8 cellular contexts compared by ENCODE assay signal in genomic region chr12:53984901-53985357, GRCh38. TPM values are rescaled to one million over a fixed set of nuclear protein-coding genes. Genes with fewer than 3 reads are reported as not detected.
DNase-seq lines count a peak whose midpoint lies in the region; ATAC-seq and TF ChIP-seq lines count a peak whose summit lies in the region.

HOXC10 (plus strand) TSS chr12:53985146; CDS start chr12:53985260, 114 bp downstream.

- H3K27ac ChIP-seq in AG04450 (ENCODE audit: low read depth, low read length) = no peak within 1 kb of the TSS
- no peak within 1 kb of the TSS for H3K27ac ChIP-seq in VCaP
- no peak within 1 kb of the TSS for H3K27ac ChIP-seq in left lung

- H3K36me3 Mint-ChIP-seq in central memory CD8-positive, alpha-beta T cell (ENCODE audit: insufficient read depth) = peaks cover 22% of the 10 kb centered on the region

- peak; percentile 45 for TF ChIP-seq CTCF in AG04450 (IDR thresholded peaks at IDR 0.05; ENCODE audit: low read depth, low read length)
- TF ChIP-seq CTCF in VCaP (conservative IDR thresholded peaks at IDR 0.05) = peak; percentile 32; the same call in 1 of the 2 replicates
- TF ChIP-seq CTCF in left lung (IDR thresholded peaks at IDR 0.05) = no peak

- H3K4me3 Mint-ChIP-seq in central memory CD8-positive, alpha-beta T cell = peak within 1 kb of the TSS; percentile 61

- H3K4me1 Mint-ChIP-seq in central memory CD8-positive, alpha-beta T cell = peaks cover 39% of the 10 kb centered on the region

- H3K4me1 ChIP-seq in left lung = peaks cover 3 to 20% of the 10 kb centered on the region in 2 donors

- no peaks in the 10 kb centered on the region for H3K9me3 Mint-ChIP-seq in central memory CD8-positive, alpha-beta T cell

- peaks cover 91% of the 10 kb centered on the region for H3K27me3 ChIP-seq in AG04450 (ENCODE audit: control insufficient read depth, insufficient read depth, low read length)
- peaks cover 95 to 100% of the 10 kb centered on the region in 2 donors for H3K27me3 ChIP-seq in left lung

- CTCF ChIA-PET in AG04450 (lab: Charles Lee) = interaction anchor here (0.6 to 0.7 kb wide), 3 partner anchors 212 to 227 kb away, joined by 3 read pairs; no protein-coding TSS in a partner anchor

- peaks cover 99% of the 10 kb centered on the region for H3K27me3 Mint-ChIP-seq in central memory CD8-positive, alpha-beta T cell

- POLR2A ChIA-PET in AG04450 (lab: Yijun Ruan, JAX) = no interaction called here

- H3K36me3 ChIP-seq in left lung = no peaks in the 10 kb centered on the region

- no peak within 1 kb of the TSS for H3K4me3 ChIP-seq in AG04450 (ENCODE audit: low read depth, low read length)
- no peak within 1 kb of the TSS for H3K4me3 ChIP-seq in left lung

- DNase-seq in AG04450 (ENCODE audit: low read depth, low spot score) (peak; percentile 16), NCI-H2081 (lab: John Stamatoyannopoulos, UW) (peak; percentile 91 to 93), left lung (peak in 1 of 2 donors; percentile 58)
- peak; percentile 47 to 61 for DNase-seq in central memory CD8-positive, alpha-beta T cell (ENCODE audit: low spot score in 2 of 2)
- DNase-seq in stimulated activated CD4-positive, alpha-beta T cell treated with anti-CD3 and anti-CD28 coated beads, TNF-alpha, amount 100 ng/mL, for 24 hours (ENCODE audit: low read depth in 3 of 3) = peak; percentile 54 to 89 (median 65)

- H3K27ac Mint-ChIP-seq in central memory CD8-positive, alpha-beta T cell (ENCODE audit: low read depth) = peak within 1 kb of the TSS; percentile 65

- intact Hi-C loops in left lung (cut with DNase I) = no loop called here

- ATAC-seq in GM19035 (IDR thresholded peaks at IDR 0.05; ENCODE audit: unreplicated experiment) (peak; percentile 53), left lung (peak; percentile 56), HG02588 (IDR thresholded peaks at IDR 0.05; ENCODE audit: unreplicated experiment) (no peak)
- peak; percentile 55 for ATAC-seq in central memory CD8-positive, alpha-beta T cell (replicated peaks; ENCODE audit: extremely low read depth, poor library complexity, severe bottlenecking)

- H3K9me3 ChIP-seq in AG04450 (ENCODE audit: control insufficient read depth, insufficient read depth, low read length) = peaks cover 22% of the 10 kb centered on the region
- H3K9me3 ChIP-seq in left lung = no peaks in the 10 kb centered on the region

RNA-seq across cellular contexts. Expression of gene HOXC10, which starts in this region (rescaled TPM):
- not detected in 2 replicates for polyA plus RNA-seq in AG04450 (2011; rRNA removed)
- not detected in 2 replicates for polyA minus RNA-seq in AG04450 (2011; rRNA and poly(A)+ RNA removed)
- not detected for total RNA-seq in left lung

Comparison
In these comparisons a context has a peak if more than half of its experiments do, and no peak if none do; other contexts are left out.
1. Peak in DNase-seq in AG04450; RNA of the gene not detected or under 1 TPM.
2. Peak in ATAC-seq in left lung; RNA of the gene not detected or under 1 TPM.
3. CTCF ChIP-seq: peak in AG04450 (single experiment) and VCaP (single experiment); none in left lung (0 of 2).